In genomic region chr7:105721571-105722104, GRCh38 we compare ENCODE assay signal across 29 cellular contexts.
"Had no signal": no experiment of that assay in that cellular context is flagged by ENCODE, and none has a peak within 500 bp of the region (broad histone marks: within the 10 kb centered on the region; RNA-seq: fewer than 3 reads in every experiment).

No MANE protein-coding gene starts in this region.

- H3K9me3 Mint-ChIP-seq: activated CD4-positive, alpha-beta memory T cell treated with anti-CD3 and anti-CD28 coated beads, Interleukin-2, amount 10 ng/mL, durations not matched to agents 7 days and 5 days; activated CD4-positive, alpha-beta T cell treated with anti-CD3 and anti-CD28 coated beads, Interleukin-2, amount 10 ng/mL, durations not matched to agents 24 days and 14 days; activated naive CD4-positive, alpha-beta T cell treated with anti-CD3 and anti-CD28 coated beads, Interleukin-2, amount 50 U/mL, for 72 hours; activated T-cell treated with anti-CD3 and anti-CD28 coated beads, Interleukin-2, amount 50 U/mL, for 24 hours; dendritic cell treated with granulocyte-macrophage colony-stimulating factor and Interleukin-4, amounts not matched to agents 40 ng/mL and 50 ng/mL, for 4 days; mesothelial cell of epicardium; naive thymus-derived CD8-positive, alpha-beta T cell; neural crest cell; stimulated activated effector memory CD8-positive, alpha-beta T cell treated with anti-CD3 and anti-CD28 coated beads, Interleukin-12 subunit alpha, Interleukin-12 subunit beta, amount 100 ng/mL, for 72 hours; stimulated activated naive CD8-positive, alpha-beta T cell treated with anti-CD3 and anti-CD28 coated beads, Interleukin-15, amount 100 ng/mL, for 72 hours had no signal

- ATAC-seq: activated naive CD4-positive, alpha-beta T cell treated with anti-CD3 and anti-CD28 coated beads, Interleukin-2, amount 50 U/mL, for 72 hours; left cardiac atrium; left ventricle myocardium superior; naive thymus-derived CD8-positive, alpha-beta T cell; stimulated activated effector memory CD8-positive, alpha-beta T cell treated with anti-CD3 and anti-CD28 coated beads, Interleukin-12 subunit alpha, Interleukin-12 subunit beta, amount 100 ng/mL, for 72 hours; stimulated activated naive CD8-positive, alpha-beta T cell treated with anti-CD3 and anti-CD28 coated beads, Interleukin-15, amount 100 ng/mL, for 72 hours; T-helper 17 cell had no signal

- H3K27me3 Mint-ChIP-seq: activated CD4-positive, alpha-beta memory T cell treated with anti-CD3 and anti-CD28 coated beads, Interleukin-2, amount 10 ng/mL, durations not matched to agents 7 days and 5 days; activated CD4-positive, alpha-beta T cell treated with anti-CD3 and anti-CD28 coated beads, Interleukin-2, amount 10 ng/mL, durations not matched to agents 24 days and 14 days; activated T-cell treated with anti-CD3 and anti-CD28 coated beads, Interleukin-2, amount 50 U/mL, for 24 hours; dendritic cell treated with granulocyte-macrophage colony-stimulating factor and Interleukin-4, amounts not matched to agents 40 ng/mL and 50 ng/mL, for 4 days; naive thymus-derived CD8-positive, alpha-beta T cell; stimulated activated naive CD8-positive, alpha-beta T cell treated with anti-CD3 and anti-CD28 coated beads, Interleukin-15, amount 100 ng/mL, for 72 hours; T-helper 17 cell had no signal

- H3K4me3 ChIP-seq: breast epithelium, esophagus squamous epithelium, heart right ventricle, ovary, prostate gland, sigmoid colon, tibial artery had no signal

- H3K4me1 ChIP-seq: breast epithelium had no signal

- H3K4me1 Mint-ChIP-seq: activated CD4-positive, alpha-beta memory T cell treated with anti-CD3 and anti-CD28 coated beads, Interleukin-2, amount 10 ng/mL, durations not matched to agents 7 days and 5 days; activated CD4-positive, alpha-beta T cell treated with anti-CD3 and anti-CD28 coated beads, Interleukin-2, amount 10 ng/mL, durations not matched to agents 24 days and 14 days; stimulated activated effector memory CD8-positive, alpha-beta T cell treated with anti-CD3 and anti-CD28 coated beads, Interleukin-12 subunit alpha, Interleukin-12 subunit beta, amount 100 ng/mL, for 72 hours had no signal

- H3K36me3 Mint-ChIP-seq: activated naive CD4-positive, alpha-beta T cell treated with anti-CD3 and anti-CD28 coated beads, Interleukin-2, amount 50 U/mL, for 72 hours; stimulated activated effector memory CD8-positive, alpha-beta T cell treated with anti-CD3 and anti-CD28 coated beads, Interleukin-12 subunit alpha, Interleukin-12 subunit beta, amount 100 ng/mL, for 72 hours had no signal

- DNase-seq: activated CD4-positive, alpha-beta memory T cell treated with anti-CD3 and anti-CD28 coated beads, Interleukin-2, amount 10 ng/mL, durations not matched to agents 7 days and 5 days; activated CD4-positive, alpha-beta T cell treated with anti-CD3 and anti-CD28 coated beads, Interleukin-2, amount 10 ng/mL, durations not matched to agents 24 days and 14 days; activated CD4-positive, CD25-positive, alpha-beta regulatory T cell treated with anti-CD3 and anti-CD28 coated beads, Interleukin-2, amount 50 U/mL, for 72 hours; activated CD8-positive, alpha-beta memory T cell treated with anti-CD3 and anti-CD28 coated beads, Interleukin-2, amount 50 U/mL, for 48 hours; activated T-cell treated with anti-CD3 and anti-CD28 coated beads, Interleukin-2, amount 50 U/mL, for 24 hours; central memory CD4-positive, alpha-beta T cell; esophagus squamous epithelium; foreskin melanocyte; heart right ventricle; islet precursor cell; left cardiac atrium; left ventricle myocardium superior; naive thymus-derived CD8-positive, alpha-beta T cell; ovary; sigmoid colon; small intestine; stimulated activated CD4-positive, alpha-beta T cell treated with anti-CD3 and anti-CD28 coated beads, Interleukin-4, amount 100 ng/mL, for 24 hours; stimulated activated naive CD8-positive, alpha-beta T cell treated with anti-CD3 and anti-CD28 coated beads, Interleukin-15, amount 100 ng/mL, for 72 hours; T-helper 17 cell; T1000; tibial artery; WERI-Rb-1 had no signal

- H3K4me3 Mint-ChIP-seq: activated CD4-positive, alpha-beta memory T cell treated with anti-CD3 and anti-CD28 coated beads, Interleukin-2, amount 10 ng/mL, durations not matched to agents 7 days and 5 days; activated CD4-positive, alpha-beta T cell treated with anti-CD3 and anti-CD28 coated beads, Interleukin-2, amount 10 ng/mL, durations not matched to agents 24 days and 14 days; activated T-cell treated with anti-CD3 and anti-CD28 coated beads, Interleukin-2, amount 50 U/mL, for 24 hours; dendritic cell treated with granulocyte-macrophage colony-stimulating factor and Interleukin-4, amounts not matched to agents 40 ng/mL and 50 ng/mL, for 4 days; mesothelial cell of epicardium; naive thymus-derived CD8-positive, alpha-beta T cell; neural crest cell; stimulated activated effector memory CD8-positive, alpha-beta T cell treated with anti-CD3 and anti-CD28 coated beads, Interleukin-12 subunit alpha, Interleukin-12 subunit beta, amount 100 ng/mL, for 72 hours; stimulated activated naive CD8-positive, alpha-beta T cell treated with anti-CD3 and anti-CD28 coated beads, Interleukin-15, amount 100 ng/mL, for 72 hours; T-helper 17 cell had no signal

- H3K27ac Mint-ChIP-seq: activated CD4-positive, alpha-beta memory T cell treated with anti-CD3 and anti-CD28 coated beads, Interleukin-2, amount 10 ng/mL, durations not matched to agents 7 days and 5 days; activated CD4-positive, alpha-beta T cell treated with anti-CD3 and anti-CD28 coated beads, Interleukin-2, amount 10 ng/mL, durations not matched to agents 24 days and 14 days; activated naive CD4-positive, alpha-beta T cell treated with anti-CD3 and anti-CD28 coated beads, Interleukin-2, amount 50 U/mL, for 72 hours; activated T-cell treated with anti-CD3 and anti-CD28 coated beads, Interleukin-2, amount 50 U/mL, for 24 hours; dendritic cell treated with granulocyte-macrophage colony-stimulating factor and Interleukin-4, amounts not matched to agents 40 ng/mL and 50 ng/mL, for 4 days; mesothelial cell of epicardium; naive thymus-derived CD8-positive, alpha-beta T cell; T-helper 17 cell had no signal

- H3K9me3 ChIP-seq: breast epithelium, esophagus squamous epithelium, heart right ventricle, ovary, prostate gland, sigmoid colon, tibial artery had no signal

- H3K27ac ChIP-seq: breast epithelium, esophagus squamous epithelium, heart right ventricle, ovary, prostate gland, sigmoid colon, tibial artery, WERI-Rb-1 had no signal

- H3K27me3 ChIP-seq: breast epithelium, esophagus squamous epithelium, heart right ventricle, ovary, sigmoid colon, tibial artery had no signal

- H3K36me3 ChIP-seq: breast epithelium, ovary, prostate gland, sigmoid colon, tibial artery, WERI-Rb-1 had no signal
